Comparison of ENCODE assay signal across 23 cellular contexts in genomic region chr4:122178961-122179360, GRCh38.
"Had no signal": no experiment of that assay in that cellular context is flagged by ENCODE, and none has a peak within 500 bp of the region (broad histone marks: within the 10 kb centered on the region; RNA-seq: fewer than 3 reads in every experiment).

No MANE protein-coding gene starts in this region.

- H3K27ac ChIP-seq: stomach, suprapubic skin, testis, thoracic aorta, thyroid gland, tibial artery, tibial nerve, transverse colon, upper lobe of left lung, upper lobe of right lung, uterus, vagina had no signal

- H3K27me3 ChIP-seq: stomach, suprapubic skin, testis, thyroid gland, tibial artery, tibial nerve, transverse colon, upper lobe of left lung, upper lobe of right lung, uterus, vagina had no signal

- DNase-seq: stimulated activated CD4-positive, alpha-beta T cell treated with anti-CD3 and anti-CD28 coated beads, Interleukin-2, amount 100 ng/mL, for 48 hours; stimulated activated CD4-positive, alpha-beta T cell treated with anti-CD3 and anti-CD28 coated beads, Interleukin-4, amount 100 ng/mL, for 1 hour; stimulated activated CD4-positive, alpha-beta T cell treated with anti-CD3 and anti-CD28 coated beads, Interleukin-4, amount 100 ng/mL, for 24 hours; stimulated activated CD4-positive, alpha-beta T cell treated with anti-CD3 and anti-CD28 coated beads, Interleukin-4, amount 100 ng/mL, for 4 hours; stimulated activated CD8-positive, alpha-beta memory T cell treated with anti-CD3 and anti-CD28 coated beads, Interleukin-4, amount 100 ng/mL, for 48 hours; stimulated activated naive B cell treated with anti-CD40 and anti-IgM and Interleukin-4, amounts not matched to agents 10 μg/mL and 1 μg/mL and 100 μg/mL, for 72 hours; stimulated activated naive CD4-positive, alpha-beta T cell; stimulated activated naive CD4-positive, alpha-beta T cell treated with Interleukin-2 at 50 U/mL for 16 hours; stimulated activated naive CD8-positive, alpha-beta T cell treated with anti-CD3 and anti-CD28 coated beads, Interleukin-15, amount 100 ng/mL, for 72 hours; stimulated activated naive CD8-positive, alpha-beta T cell treated with anti-CD3 and anti-CD28 coated beads, Interleukin-15, Interleukin-2, amounts not matched to agents 100 U/mL and 50 U/mL, for 24 hours; stomach; substantia nigra; testis; thyroid gland; tibial artery; transverse colon; upper lobe of left lung; upper lobe of right lung; uterus had no signal

- H3K9me3 ChIP-seq: stomach, suprapubic skin, testis, thoracic aorta, thyroid gland, tibial artery, tibial nerve, transverse colon, upper lobe of left lung, upper lobe of right lung, uterus, vagina had no signal

- H3K4me1 ChIP-seq: stomach, suprapubic skin, testis, thyroid gland, tibial artery, tibial nerve, transverse colon, upper lobe of left lung, upper lobe of right lung, uterus, vagina had no signal

- H3K36me3 ChIP-seq: uterus had no signal

- H3K4me3 ChIP-seq: stomach, suprapubic skin, testis, thoracic aorta, thyroid gland, tibial artery, tibial nerve, transverse colon, upper lobe of left lung, upper lobe of right lung, uterus, vagina had no signal
